14 cellular contexts compared by ENCODE assay signal in genomic region chr9:101582593-101582992, GRCh38. TPM values are rescaled to one million over a fixed set of nuclear protein-coding genes. Genes with fewer than 3 reads are reported as not detected.
A peak's percentile ranks its signal among the peaks of the same experiment; 100 is the strongest.
DNase-seq lines count a peak whose midpoint lies in the region; ATAC-seq and TF ChIP-seq lines count a peak whose summit lies in the region.
"Had no signal": no experiment of that assay in that cellular context is flagged by ENCODE, and none has a peak within 500 bp of the region (broad histone marks: within the 10 kb centered on the region; RNA-seq: fewer than 3 reads in every experiment).

No MANE protein-coding gene starts in this region.

- peaks cover 4% of the 10 kb centered on the region for H3K4me1 Mint-ChIP-seq in mesothelial cell of epicardium
- H3K4me1 Mint-ChIP-seq: CD8-positive, alpha-beta memory T cell had no signal

- no peaks in the 10 kb centered on the region for H3K36me3 ChIP-seq in esophagus squamous epithelium

- no peak overlapping the region for H3K4me3 Mint-ChIP-seq in mesothelial cell of epicardium
- H3K4me3 Mint-ChIP-seq: CD8-positive, alpha-beta memory T cell; stimulated activated naive CD8-positive, alpha-beta T cell treated with anti-CD3 and anti-CD28 coated beads, Interleukin-15, amount 100 ng/mL, for 72 hours had no signal

- peak overlapping the region; percentile 10 for H3K27ac Mint-ChIP-seq in mesothelial cell of epicardium
- H3K27ac Mint-ChIP-seq: CD8-positive, alpha-beta memory T cell; stimulated activated naive CD8-positive, alpha-beta T cell treated with anti-CD3 and anti-CD28 coated beads, Interleukin-15, amount 100 ng/mL, for 72 hours had no signal

- H3K27me3 Mint-ChIP-seq in mesothelial cell of epicardium (ENCODE audit: low read depth): no peaks in the 10 kb centered on the region
- H3K27me3 Mint-ChIP-seq: CD8-positive, alpha-beta memory T cell; stimulated activated naive CD8-positive, alpha-beta T cell treated with anti-CD3 and anti-CD28 coated beads, Interleukin-15, amount 100 ng/mL, for 72 hours had no signal

- no peaks in the 10 kb centered on the region for H3K9me3 Mint-ChIP-seq in mesothelial cell of epicardium
- H3K9me3 Mint-ChIP-seq: CD8-positive, alpha-beta memory T cell had no signal

- H3K4me1 ChIP-seq in esophagus squamous epithelium: no peaks in the 10 kb centered on the region

- intact Hi-C loops in esophagus squamous epithelium (cut with DNase I): no loop called here

- H3K9me3 ChIP-seq in esophagus squamous epithelium: no peaks in the 10 kb centered on the region

- no peak for TF ChIP-seq POLR2A in esophagus squamous epithelium (IDR thresholded peaks at IDR 0.05)

- H3K27ac ChIP-seq in cingulate gyrus (ENCODE audit: low read depth, low read length): peak overlapping the region; percentile 41
- no peak overlapping the region for H3K27ac ChIP-seq in esophagus squamous epithelium

- ATAC-seq in HG03175 (IDR thresholded peaks at IDR 0.05; ENCODE audit: unreplicated experiment): no peak
- no peak for ATAC-seq in GM18511 (IDR thresholded peaks at IDR 0.05; ENCODE audit: unreplicated experiment)
- ATAC-seq: stimulated activated naive CD8-positive, alpha-beta T cell treated with anti-CD3 and anti-CD28 coated beads, Interleukin-15, amount 100 ng/mL, for 72 hours had no signal

- no peaks in the 10 kb centered on the region for H3K27me3 ChIP-seq in esophagus squamous epithelium

- H3K36me3 Mint-ChIP-seq in mesothelial cell of epicardium: no peaks in the 10 kb centered on the region
- H3K36me3 Mint-ChIP-seq: CD8-positive, alpha-beta memory T cell had no signal

- no peak overlapping the region for H3K4me3 ChIP-seq in esophagus squamous epithelium

- DNase-seq in COLO829 (ENCODE audit: low spot score): peak; percentile 77
- peak; percentile 80 for DNase-seq in M059J (ENCODE audit: low read depth)
- DNase-seq in mesothelial cell of epicardium (ENCODE audit: low spot score in 2 of 2, unreplicated experiment in 2 of 2): no peak
- DNase-seq in esophagus squamous epithelium (lab: John Stamatoyannopoulos, UW): no peak
- DNase-seq in SKM-1 treated with dmso at 0.1 percent for 144 hours (lab: John Stamatoyannopoulos, UW; ENCODE audit: unreplicated experiment): no peak
- DNase-seq: activated effector memory CD4-positive, alpha-beta T cell treated with anti-CD3 and anti-CD28 coated beads, Interleukin-2, amount 50 U/mL, for 16 hours; CD8-positive, alpha-beta memory T cell; NCI-H146; stimulated activated CD4-positive, alpha-beta T cell treated with anti-CD3 and anti-CD28 coated beads, Interleukin-4, amount 100 ng/mL, for 1 hour; stimulated activated naive CD8-positive, alpha-beta T cell treated with anti-CD3 and anti-CD28 coated beads, Interleukin-15, amount 100 ng/mL, for 72 hours had no signal

- TF ChIP-seq CTCF in mesothelial cell of epicardium (IDR thresholded peaks at IDR 0.05; ENCODE audit: unreplicated experiment): no peak
- TF ChIP-seq CTCF in esophagus squamous epithelium (IDR thresholded peaks at IDR 0.05): no peak

- WGBS in esophagus squamous epithelium, 2 donors: 42 to 50% methylated on average over 1 of the region's 1 CpG

RNA-seq across cellular contexts. Expression of gene PPP3R2, which starts 12.2 kb away (rescaled TPM):
- not detected in 2 replicates for total RNA-seq in M059J (2014; rRNA removed; shearing (Covaris generic))
- total RNA-seq in mesothelial cell of epicardium: 0.34 to 0.38 TPM (median 0.34 TPM) in 3 replicates
- not detected for total RNA-seq in esophagus squamous epithelium
- total RNA-seq: CD8-positive, alpha-beta memory T cell; glomerular endothelial cell had no signal

RNA-seq across cellular contexts. Expression of gene RNF20, which starts 48.9 kb away (rescaled TPM):
- total RNA-seq in M059J (2014; rRNA removed; shearing (Covaris generic)): 24.9 and 35.0 TPM in 2 replicates
- 49.0 to 55.5 TPM (median 53.9 TPM) in 3 replicates for total RNA-seq in mesothelial cell of epicardium
- total RNA-seq in esophagus squamous epithelium: 10 to 100 TPM; 17.3 to 24.6 (median 20.9) TPM

Comparison
In these comparisons a context has a peak if more than half of its experiments do, and no peak if none do; other contexts are left out.
1. DNase-seq: peak in COLO829 (single experiment) and M059J (single experiment); none in mesothelial cell of epicardium (0 of 2), esophagus squamous epithelium (single experiment) and SKM-1 treated with dmso at 0.1 percent for 144 hours (single experiment).